In genomic region chr13:67120872-67121531, GRCh38 we compare ENCODE assay signal across 17 cellular contexts.
DNase-seq lines count a peak whose midpoint lies in the region; ATAC-seq, FAIRE-seq and TF ChIP-seq lines count a peak whose summit lies in the region.
"Had no signal": no experiment of that assay in that cellular context is flagged by ENCODE, and none has a peak within 500 bp of the region (broad histone marks: within the 10 kb centered on the region; RNA-seq: fewer than 3 reads in every experiment).

No MANE protein-coding gene starts in this region.

- H3K27me3 ChIP-seq in keratinocyte (ENCODE audit: control insufficient read depth, extremely low read depth, insufficient read depth, low read length) (no peaks in the 10 kb centered on the region), MM.1S (replicated peaks; ENCODE audit: insufficient read depth, low read length) (no peaks in the 10 kb centered on the region)
- H3K27me3 ChIP-seq: cardiac muscle cell, tibial artery had no signal

- H3K4me3 ChIP-seq in choroid plexus epithelial cell (ENCODE audit: low read depth, low read length) (no peak overlapping the region), keratinocyte (ENCODE audit: control insufficient read depth in 2 of 3, extremely low read depth in 1 of 3, insufficient read depth in 2 of 3, low read depth in 1 of 3, low read length in 3 of 3) (no peak overlapping the region), MM.1S (ENCODE audit: low read length) (no peak overlapping the region)
- H3K4me3 ChIP-seq: cardiac muscle cell, tibial artery had no signal

- H3K9ac ChIP-seq in keratinocyte (ENCODE audit: control insufficient read depth, extremely low read depth, insufficient read depth, low read length) (no peak overlapping the region), MM.1S (ENCODE audit: low read length) (no peak overlapping the region)

- H3K9me2 ChIP-seq in MM.1S (replicated peaks; ENCODE audit: insufficient read depth, low read length), result no peaks in the 10 kb centered on the region

- H4K20me1 ChIP-seq in keratinocyte (ENCODE audit: control insufficient read depth, extremely low read depth, insufficient read depth, low read length) (no peaks in the 10 kb centered on the region), MM.1S (ENCODE audit: insufficient read depth, low read length) (no peaks in the 10 kb centered on the region)

- intact Hi-C loops in left cardiac atrium (cut with DNase I), result no loop called here

- FAIRE-seq in keratinocyte (lab: Jason Lieb, UNC), result peak; percentile 13
- FAIRE-seq: D721Med had no signal

- H3K9me1 ChIP-seq in keratinocyte (ENCODE audit: control insufficient read depth, extremely low read depth, insufficient read depth, low read length), result no peaks in the 10 kb centered on the region

- no peaks in the 10 kb centered on the region for H3K79me2 ChIP-seq in keratinocyte (ENCODE audit: control insufficient read depth, insufficient read depth, low read length)
- H3K79me2 ChIP-seq in MM.1S (ENCODE audit: low read length), result no peaks in the 10 kb centered on the region

- dilution Hi-C loops in keratinocyte (cut with MboI; ENCODE audit: extremely low pct_ligation_motif_present, low sequenced_read_pairs), result no loop called here

- no peak for ATAC-seq in left cardiac atrium
- ATAC-seq: activated naive CD4-positive, alpha-beta T cell treated with anti-CD3 and anti-CD28 coated beads, Interleukin-2, amount 50 U/mL, for 72 hours; naive thymus-derived CD4-positive, alpha-beta T cell had no signal

- H3K4me2 ChIP-seq in keratinocyte (ENCODE audit: control insufficient read depth, extremely low read depth, insufficient read depth, low read depth, low read length) (no peak overlapping the region), MM.1S (ENCODE audit: low read depth, low read length) (no peak overlapping the region)

- TF ChIP-seq CTCF in choroid plexus epithelial cell (conservative IDR thresholded peaks at IDR 0.05; ENCODE audit: low read depth, low read length) (no peak), keratinocyte (optimal IDR thresholded peaks at IDR 0.05 in 1 of 3, IDR thresholded peaks at IDR 0.05 in 1 of 3, conservative IDR thresholded peaks at IDR 0.05 in 1 of 3; ENCODE audit: extremely low read depth in 1 of 3, insufficient read depth in 2 of 3, low read length in 3 of 3) (no peak), MM.1S (IDR thresholded peaks at IDR 0.05; ENCODE audit: low read length) (no peak)

- DNase-seq in AG08395 (ENCODE audit: low spot score) (peak; percentile 1), NCI-H1694 (lab: John Stamatoyannopoulos, UW) (peak; percentile 38), choroid plexus epithelial cell (ENCODE audit: low read depth) (peak; percentile 50), keratinocyte (ENCODE audit: low read depth, low spot score) (no peak), MM.1S (no peak), left cardiac atrium (no peak), NCI-H1417 treated with DMSO at 0.1 percent for 48 hours (lab: John Stamatoyannopoulos, UW) (no peak), GM19240 (ENCODE audit: insufficient read length, low spot score) (no peak)
- DNase-seq: activated CD4-positive, alpha-beta T cell treated with anti-CD3 and anti-CD28 coated beads for 4 hours; naive thymus-derived CD4-positive, alpha-beta T cell; NCI-H2081; stimulated activated CD4-positive, alpha-beta T cell treated with anti-CD3 and anti-CD28 coated beads, Interleukin-2, amount 100 ng/mL, for 48 hours; T1000; tibial artery had no signal

- H2AFZ ChIP-seq in keratinocyte (ENCODE audit: control insufficient read depth, low read length), result no peak overlapping the region
- H2AFZ ChIP-seq in MM.1S (ENCODE audit: low read length), result no peak overlapping the region

- H3K36me3 ChIP-seq in keratinocyte (ENCODE audit: control insufficient read depth in 2 of 2, extremely low read depth in 1 of 2, insufficient read depth in 2 of 2, low read length in 2 of 2), result no peaks in the 10 kb centered on the region
- no peaks in the 10 kb centered on the region for H3K36me3 ChIP-seq in MM.1S (replicated peaks; ENCODE audit: insufficient read depth, low read length)
- H3K36me3 ChIP-seq: cardiac muscle cell, tibial artery had no signal

- H3K9me3 ChIP-seq in keratinocyte (ENCODE audit: control insufficient read depth, low read depth, low read length) (no peaks in the 10 kb centered on the region), MM.1S (replicated peaks; ENCODE audit: insufficient read depth, low read length) (no peaks in the 10 kb centered on the region)
- H3K9me3 ChIP-seq: tibial artery had no signal

- no peaks in the 10 kb centered on the region for H3F3A ChIP-seq in MM.1S (ENCODE audit: insufficient read depth, low read length)

- peaks cover 10% of the 10 kb centered on the region for H3K4me1 ChIP-seq in keratinocyte (ENCODE audit: control insufficient read depth, extremely low read depth, insufficient read depth, low read length)
- no peaks in the 10 kb centered on the region for H3K4me1 ChIP-seq in MM.1S (ENCODE audit: low read length)
- H3K4me1 ChIP-seq: tibial artery had no signal

- H3K27ac ChIP-seq in keratinocyte (ENCODE audit: control insufficient read depth, insufficient read depth, low read length), result no peak overlapping the region
- H3K27ac ChIP-seq in MM.1S (ENCODE audit: low read length), result no peak overlapping the region
- H3K27ac ChIP-seq: cardiac muscle cell, tibial artery had no signal

Comparison
In these comparisons a context has a peak if more than half of its experiments do, and no peak if none do; other contexts are left out.
1. DNase-seq: peak in AG08395 (single experiment), NCI-H1694 (single experiment) and choroid plexus epithelial cell (single experiment); none in keratinocyte (single experiment), MM.1S (single experiment), left cardiac atrium (single experiment), NCI-H1417 treated with DMSO at 0.1 percent for 48 hours (single experiment) and GM19240 (single experiment).